Comparison of ENCODE assay signal across 15 cellular contexts in genomic region chr9:98402272-98402840, GRCh38.
A peak's percentile ranks its signal among the peaks of the same experiment; 100 is the strongest.
DNase-seq lines count a peak whose midpoint lies in the region; ATAC-seq and TF ChIP-seq lines count a peak whose summit lies in the region.
"Had no signal": no experiment of that assay in that cellular context is flagged by ENCODE, and none has a peak within 500 bp of the region (broad histone marks: within the 10 kb centered on the region; RNA-seq: fewer than 3 reads in every experiment).

No MANE protein-coding gene starts in this region.

- H4K91ac ChIP-seq in trophoblast cell (ENCODE audit: low read depth, low read length): no peak overlapping the region

- no peak overlapping the region for H3K27ac ChIP-seq in RWPE2 (ENCODE audit: poor library complexity, severe bottlenecking)
- peak overlapping the region; percentile 52 for H3K27ac ChIP-seq in cingulate gyrus (ENCODE audit: low read depth, low read length)
- no peak overlapping the region for H3K27ac ChIP-seq in trophoblast cell (ENCODE audit: low read depth, low read length)
- H3K27ac ChIP-seq in sigmoid colon: no peak overlapping the region
- H3K27ac ChIP-seq: BLaER1 treated with 17β-estradiol and CSF1 and Interleukin-3, amounts not matched to agents 10 nM and 100 nM had no signal

- TF ChIP-seq EP300 in sigmoid colon (IDR thresholded peaks at IDR 0.05): no peak

- no CpG with 5 or more reads among the region's 9 CpGs for WGBS in trophoblast cell (ENCODE audit: extremely low coverage, insufficient coverage, insufficient read length)
- WGBS in sigmoid colon, 2 donors: 76 to 80% methylated on average over 9 of the region's 9 CpGs

- no peaks in the 10 kb centered on the region for H3K36me3 ChIP-seq in RWPE2 (ENCODE audit: low read depth)
- H3K36me3 ChIP-seq in trophoblast cell (ENCODE audit: control insufficient read depth in 1 of 2, insufficient read depth in 2 of 2, low read length in 2 of 2): no peaks in the 10 kb centered on the region
- H3K36me3 ChIP-seq in sigmoid colon: no peaks in the 10 kb centered on the region
- H3K36me3 ChIP-seq: BLaER1 treated with 17β-estradiol and CSF1 and Interleukin-3, amounts not matched to agents 10 nM and 100 nM; HAP-1 had no signal

- H3K27me3 ChIP-seq in RWPE2 (ENCODE audit: insufficient read depth, poor library complexity, severe bottlenecking) (no peaks in the 10 kb centered on the region), trophoblast cell (ENCODE audit: insufficient read depth, low read length) (no peaks in the 10 kb centered on the region), sigmoid colon (no peaks in the 10 kb centered on the region)
- H3K27me3 ChIP-seq: BLaER1 treated with 17β-estradiol and CSF1 and Interleukin-3, amounts not matched to agents 10 nM and 100 nM had no signal

- no peak for ATAC-seq in RWPE2 (ENCODE audit: low read depth)

- H3K79me1 ChIP-seq in trophoblast cell (ENCODE audit: low read length): no peaks in the 10 kb centered on the region

- no peak overlapping the region for H3K4me2 ChIP-seq in trophoblast cell (ENCODE audit: low read length)
- H3K4me2 ChIP-seq: BLaER1 treated with 17β-estradiol and CSF1 and Interleukin-3, amounts not matched to agents 10 nM and 100 nM had no signal

- DNase-seq in NCI-H82 (lab: John Stamatoyannopoulos, UW) (peak; percentile 74), NCI-H82 treated with DMSO at 0.1 percent for 48 hours (lab: John Stamatoyannopoulos, UW; ENCODE audit: unreplicated experiment) (no peak), RWPE2 (ENCODE audit: low spot score) (peak; percentile 16), trophoblast cell (no peak), superior temporal gyrus (ENCODE audit: extremely low spot score) (no peak), sigmoid colon (no peak), germinal center (ENCODE audit: low spot score) (no peak)
- DNase-seq: ACHN; CD4-positive, CD25-positive, alpha-beta regulatory T cell; DMS79 treated with DMSO at 0.1 percent for 48 hours; EL; GOT3 had no signal

- H3K4me3 ChIP-seq in RWPE2 (ENCODE audit: severe bottlenecking): no peak overlapping the region
- H3K4me3 ChIP-seq in trophoblast cell (ENCODE audit: low read depth, low read length): no peak overlapping the region
- H3K4me3 ChIP-seq in sigmoid colon: no peak overlapping the region
- H3K4me3 ChIP-seq: BLaER1 treated with 17β-estradiol and CSF1 and Interleukin-3, amounts not matched to agents 10 nM and 100 nM; HAP-1 had no signal

- H2BK120ac ChIP-seq in trophoblast cell (ENCODE audit: insufficient read depth, low read length, poor library complexity): no peak overlapping the region

- H2AK5ac ChIP-seq in trophoblast cell (ENCODE audit: low read length): no peak overlapping the region

- intact Hi-C loops in sigmoid colon (cut with DNase I): no loop called here

- no peak overlapping the region for H3K9ac ChIP-seq in trophoblast cell (ENCODE audit: low read length)
- H3K9ac ChIP-seq: BLaER1 treated with 17β-estradiol and CSF1 and Interleukin-3, amounts not matched to agents 10 nM and 100 nM had no signal

- no peaks in the 10 kb centered on the region for H3K9me3 ChIP-seq in RWPE2 (ENCODE audit: severe bottlenecking)
- peaks cover 5% of the 10 kb centered on the region for H3K9me3 ChIP-seq in trophoblast cell (ENCODE audit: insufficient read depth, low read depth, low read length)
- no peaks in the 10 kb centered on the region for H3K9me3 ChIP-seq in sigmoid colon
- H3K9me3 ChIP-seq: BLaER1 treated with 17β-estradiol and CSF1 and Interleukin-3, amounts not matched to agents 10 nM and 100 nM; HAP-1 had no signal

- H4K8ac ChIP-seq in trophoblast cell (ENCODE audit: low read depth, low read length): no peak overlapping the region

- H2AFZ ChIP-seq in trophoblast cell (ENCODE audit: insufficient read depth, low read length, poor library complexity): no peak overlapping the region

- no peak overlapping the region for H2BK12ac ChIP-seq in trophoblast cell (ENCODE audit: low read length)

- no peak for TF ChIP-seq CTCF in RWPE2 (IDR thresholded peaks at IDR 0.05; ENCODE audit: poor library complexity, severe bottlenecking)
- TF ChIP-seq CTCF in sigmoid colon (IDR thresholded peaks at IDR 0.05): no peak

- no peak for TF ChIP-seq POLR2A in sigmoid colon (IDR thresholded peaks at IDR 0.05)

- no peak overlapping the region for H4K12ac ChIP-seq in trophoblast cell (ENCODE audit: low read depth, low read length)

- H3K14ac ChIP-seq in trophoblast cell (ENCODE audit: low read length): no peak overlapping the region

- H3K4me1 ChIP-seq in RWPE2 (ENCODE audit: insufficient read depth, poor library complexity, severe bottlenecking) (no peaks in the 10 kb centered on the region), trophoblast cell (ENCODE audit: control insufficient read depth in 1 of 2, insufficient read depth in 2 of 2, low read length in 2 of 2) (no peaks in the 10 kb centered on the region), sigmoid colon (no peaks in the 10 kb centered on the region)
- H3K4me1 ChIP-seq: BLaER1 treated with 17β-estradiol and CSF1 and Interleukin-3, amounts not matched to agents 10 nM and 100 nM; HAP-1 had no signal

- H3K23ac ChIP-seq in trophoblast cell (ENCODE audit: low read length): peak overlapping the region; percentile 24

- H3K79me2 ChIP-seq in trophoblast cell (ENCODE audit: control insufficient read depth, insufficient read depth, low read length, poor library complexity): no peaks in the 10 kb centered on the region

- H3K4ac ChIP-seq in trophoblast cell (ENCODE audit: low read depth, low read length): no peak overlapping the region

- no peak overlapping the region for H2BK5ac ChIP-seq in trophoblast cell (ENCODE audit: low read depth, low read length, poor library complexity)

- no peak overlapping the region for H3K18ac ChIP-seq in trophoblast cell (ENCODE audit: low read length)

Comparison
In these comparisons a context has a peak if more than half of its experiments do, and no peak if none do; other contexts are left out.
1. DNase-seq: peak in NCI-H82 (single experiment) and RWPE2 (single experiment); none in NCI-H82 treated with DMSO at 0.1 percent for 48 hours (single experiment), trophoblast cell (0 of 2), superior temporal gyrus (single experiment), sigmoid colon (single experiment) and germinal center (single experiment).